In the genomic region with DNA sequence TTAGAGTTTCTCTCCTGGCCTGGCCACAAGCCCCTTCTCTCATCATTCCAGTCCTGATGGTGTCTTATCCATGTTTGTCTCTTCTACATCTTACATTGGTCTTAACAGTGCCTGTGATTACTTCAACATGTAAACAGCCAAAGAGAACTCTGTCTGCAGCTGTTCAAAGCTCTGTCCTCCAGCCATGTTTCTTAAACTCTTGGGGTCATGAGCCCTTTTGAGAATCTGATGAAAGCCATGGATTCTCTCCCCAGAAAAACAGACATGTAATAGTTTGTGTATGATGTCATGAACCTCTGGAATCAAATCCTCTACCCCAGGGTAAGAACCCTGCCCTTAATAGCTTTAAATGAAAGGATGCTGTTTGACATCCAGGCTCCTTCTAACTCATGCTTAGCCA, we compare ENCODE assay signal across 13 cellular contexts. TPM values are rescaled to one million over a fixed set of nuclear protein-coding genes. Genes with fewer than 3 reads are reported as not detected.
"Had no signal": no experiment of that assay in that cellular context is flagged by ENCODE, and none has a peak within 500 bp of the region (broad histone marks: within the 10 kb centered on the region; RNA-seq: fewer than 3 reads in every experiment).

No MANE protein-coding gene starts in this region.

- ATAC-seq: lower lobe of right lung; natural killer cell treated with Interleukin-12 subunit alpha and Interleukin-12 subunit beta and Interleukin-15 and Interleukin-18, amount 100 ng/mL, for 72 hours; stimulated activated naive CD8-positive, alpha-beta T cell treated with anti-CD3 and anti-CD28 coated beads, Interleukin-15, Interleukin-2, amounts not matched to agents 100 U/mL and 50 U/mL, for 24 hours had no signal

- DNase-seq: activated CD4-positive, alpha-beta T cell treated with anti-CD3 and anti-CD28 coated beads, Interleukin-2, amount 50 U/mL, for 48 hours; activated CD4-positive, CD25-positive, alpha-beta regulatory T cell treated with anti-CD3 and anti-CD28 coated beads, Interleukin-2, amount 50 U/mL, for 72 hours; activated naive CD8-positive, alpha-beta T cell treated with anti-CD3 and anti-CD28 coated beads, Interleukin-2, amount 10 ng/mL, durations not matched to agents 7 days and 5 days; activated T-cell treated with anti-CD3 and anti-CD28 coated beads, Interleukin-2, amount 50 U/mL, for 48 hours; aorta; hippocampal formation; lower lobe of right lung; occipital lobe; stimulated activated CD4-positive, alpha-beta T cell treated with anti-CD3 and anti-CD28 coated beads, Interleukin-4, amount 100 ng/mL, for 1 hour; stimulated activated CD8-positive, alpha-beta memory T cell treated with anti-CD3 and anti-CD28 coated beads, Interleukin-4, amount 100 ng/mL, for 48 hours; stimulated activated naive CD8-positive, alpha-beta T cell treated with anti-CD3 and anti-CD28 coated beads, Interleukin-15, Interleukin-2, amounts not matched to agents 100 U/mL and 50 U/mL, for 24 hours had no signal

- H3K9me3 ChIP-seq: lower lobe of right lung, thoracic aorta had no signal

- H3K4me3 ChIP-seq: lower lobe of right lung, thoracic aorta had no signal

- H3K36me3 ChIP-seq: lower lobe of right lung, thoracic aorta had no signal

- H3K27ac ChIP-seq: lower lobe of right lung, thoracic aorta had no signal

RNA-seq across cellular contexts. Expression of a gene that starts 30.1 kb away (rescaled TPM):
- total RNA-seq: natural killer cell treated with Interleukin-12 subunit alpha and Interleukin-12 subunit beta and Interleukin-15 and Interleukin-18, amount 100 ng/mL, for 72 hours had no signal
